9 cellular contexts compared by ENCODE assay signal in the genomic region with DNA sequence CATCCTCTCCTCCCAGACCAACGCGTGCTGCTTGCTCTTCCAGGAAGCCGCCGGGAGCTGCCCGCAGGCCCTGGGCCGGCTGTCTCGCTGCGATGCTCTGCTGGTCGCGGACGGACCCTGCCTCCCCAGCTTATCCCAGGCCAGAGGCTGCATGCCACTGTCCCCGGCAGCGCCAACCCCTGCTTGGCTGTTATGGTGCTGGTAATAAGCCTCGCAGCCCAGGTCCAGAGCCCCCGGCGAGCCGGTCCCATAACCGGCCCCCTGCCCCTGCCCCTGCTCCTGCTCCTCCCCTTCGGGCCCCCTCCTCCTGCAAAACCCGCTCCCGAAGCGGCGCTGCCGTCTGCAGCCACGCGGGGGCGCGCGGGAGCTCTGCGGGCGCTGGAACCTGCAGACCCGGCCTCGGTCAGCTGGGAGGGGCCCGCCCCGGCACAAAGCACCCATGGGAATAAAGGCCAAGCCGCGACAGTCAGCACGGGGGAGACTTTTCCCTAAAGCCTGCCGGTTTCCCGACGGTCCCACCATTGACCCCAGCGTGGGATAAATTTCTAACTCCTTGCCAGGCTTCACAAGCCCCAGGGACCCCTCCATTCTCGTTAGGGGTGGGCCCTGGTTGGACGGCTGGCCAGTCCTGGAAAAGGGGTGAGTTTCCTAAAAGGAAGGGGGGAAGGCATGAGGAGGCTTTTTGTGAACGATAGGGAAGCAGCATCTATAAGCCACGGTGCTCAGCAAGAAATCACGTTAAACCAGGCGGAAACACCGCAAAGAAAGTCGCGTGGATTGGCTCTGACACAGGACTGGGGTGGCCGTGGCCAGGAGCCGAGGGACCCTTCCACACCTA. TPM values are rescaled to one million over a fixed set of nuclear protein-coding genes. Genes with fewer than 3 reads are reported as not detected.
DNase-seq lines count a peak whose midpoint lies in the region; ATAC-seq, FAIRE-seq and TF ChIP-seq lines count a peak whose summit lies in the region.
"Had no signal": no experiment of that assay in that cellular context is flagged by ENCODE, and none has a peak within 500 bp of the region (broad histone marks: within the 10 kb centered on the region; RNA-seq: fewer than 3 reads in every experiment).

No MANE protein-coding gene starts in this region.

- H3K4me1 Mint-ChIP-seq in Caco-2 (ENCODE audit: low read depth, unreplicated experiment) = peaks cover 21% of the 10 kb centered on the region

- no peaks in the 10 kb centered on the region for H3K27me3 Mint-ChIP-seq in Caco-2 (ENCODE audit: insufficient read depth, unreplicated experiment)

- H3K4me3 ChIP-seq in Caco-2 (ENCODE audit: low read depth, low read length) (peak overlapping the region; percentile 56), neuronal stem cell (ENCODE audit: low read length in 2 of 2) (peak overlapping the region; percentile 55 to 82)
- no peak overlapping the region for H3K4me3 ChIP-seq in Jurkat, Clone E6-1 (ENCODE audit: low read length)

- H4K8ac ChIP-seq in neuronal stem cell (ENCODE audit: low read depth, low read length) = no peak overlapping the region

- peaks cover 60% of the 10 kb centered on the region for H3K4me1 ChIP-seq in Caco-2
- peaks cover 15 to 46% of the 10 kb centered on the region in 2 donors for H3K4me1 ChIP-seq in neuronal stem cell (ENCODE audit: control insufficient read depth in 2 of 2, insufficient read depth in 1 of 2, low read depth in 1 of 2, low read length in 2 of 2)

- ATAC-seq in HG03135 (IDR thresholded peaks at IDR 0.05; ENCODE audit: unreplicated experiment) = no peak

- peak overlapping the region; percentile 60 for H3K23ac ChIP-seq in neuronal stem cell (ENCODE audit: low read depth, low read length, poor library complexity)

- POLR2A ChIA-PET in Caco-2 (lab: Charles Lee) = interaction anchor here (0.5 to 2.7 kb wide), 14 partner anchors 14 to 891 kb away, joined by 3 to 40 read pairs (median 4); a partner anchor contains a TSS

- peak overlapping the region; percentile 75 for H3K4me3 Mint-ChIP-seq in Caco-2 (ENCODE audit: unreplicated experiment)
- H3K4me3 Mint-ChIP-seq: T-helper 1 cell treated with Interleukin-12 subunit alpha and Interleukin-12 subunit beta and Interleukin-4 antibody, amounts not matched to agents 30 μg/mL and 1 μg/mL, for 36 hours had no signal

- peak; percentile 91 to 98 for DNase-seq in Caco-2
- DNase-seq in Jurkat, Clone E6-1 (ENCODE audit: low read depth, low spot score) = peak; percentile 22
- peak; percentile 62 for DNase-seq in RPMI8226
- peak; percentile 61 for DNase-seq in activated T-helper 9 cell treated with anti-CD3 and anti-CD28 coated beads, Interleukin-2, amount 50 U/mL, for 16 hours (ENCODE audit: low read depth)
- peak; percentile 72 to 86 for DNase-seq in frontal cortex (ENCODE audit: low spot score in 2 of 2)
- DNase-seq in neuronal stem cell (ENCODE audit: low spot score) = peak; percentile 87
- DNase-seq in superior temporal gyrus (ENCODE audit: extremely low spot score) = peak; percentile 68

- H3K9me3 Mint-ChIP-seq in Caco-2 (ENCODE audit: unreplicated experiment) = no peaks in the 10 kb centered on the region
- H3K9me3 Mint-ChIP-seq: T-helper 1 cell treated with Interleukin-12 subunit alpha and Interleukin-12 subunit beta and Interleukin-4 antibody, amounts not matched to agents 30 μg/mL and 1 μg/mL, for 36 hours had no signal

- H3K18ac ChIP-seq in neuronal stem cell (ENCODE audit: low read length) = peak overlapping the region; percentile 96

- no peak overlapping the region for H2BK120ac ChIP-seq in neuronal stem cell (ENCODE audit: low read depth, low read length)

- H3K36me3 ChIP-seq in Caco-2 (ENCODE audit: control insufficient read depth, insufficient read depth, low read length) = no peaks in the 10 kb centered on the region
- no peaks in the 10 kb centered on the region for H3K36me3 ChIP-seq in neuronal stem cell (replicated peaks in 1 of 2; ENCODE audit: control insufficient read depth in 2 of 2, insufficient read depth in 2 of 2, low read length in 2 of 2)

- H2AK5ac ChIP-seq in neuronal stem cell (ENCODE audit: low read depth, low read length) = peak overlapping the region; percentile 71

- H2BK5ac ChIP-seq in neuronal stem cell (ENCODE audit: low read length) = peak overlapping the region; percentile 63

- TSS peak; percentile 76 for BruUV-seq in Caco-2 (replicated peaks; lab: Mats Ljungman, UMichigan)

- WGBS in neuronal stem cell (ENCODE audit: extremely low coverage in 2 of 2, insufficient read length in 2 of 2, insufficient replicate concordance in 1 of 2), 2 donors = no CpG with 5 or more reads among the region's 53 CpGs

- CTCF ChIA-PET in Caco-2 (lab: Charles Lee) = interaction anchor here (0.6 to 3.3 kb wide), 32 partner anchors 8 to 1662 kb away, joined by 3 to 37 read pairs (median 4); a partner anchor contains a TSS

- no peak overlapping the region for H3K27ac ChIP-seq in neuronal stem cell (replicated peaks; ENCODE audit: low read length)

- intact Hi-C loops in Caco-2 (cut with micrococcal nuclease; ENCODE audit: unreplicated experiment) = loop anchor here (2.0 kb wide), 3 partner anchors 55 to 251 kb away; a partner anchor contains a TSS

- peak overlapping the region; percentile 87 for H3K4me2 ChIP-seq in neuronal stem cell (ENCODE audit: insufficient read depth, low read length, poor library complexity, severe bottlenecking)

- peak overlapping the region; percentile 100 for H2AFZ ChIP-seq in neuronal stem cell (ENCODE audit: low read length)

- peak; percentile 95 to 98 for TF ChIP-seq CTCF in Caco-2 (IDR thresholded peaks at IDR 0.05; ENCODE audit: insufficient read depth in 1 of 2, low read depth in 1 of 2, low read length in 1 of 2, severe bottlenecking in 1 of 2, unreplicated experiment in 1 of 2)

- no peak overlapping the region for H3K4ac ChIP-seq in neuronal stem cell (ENCODE audit: low read length)

- peak overlapping the region; percentile 69 for H2BK12ac ChIP-seq in neuronal stem cell (ENCODE audit: low read length)

- no peak overlapping the region for H4K91ac ChIP-seq in neuronal stem cell (ENCODE audit: low read depth, low read length, poor library complexity)

- H3K9me3 ChIP-seq in Caco-2 (no peaks in the 10 kb centered on the region), neuronal stem cell (replicated peaks in 1 of 2; ENCODE audit: control insufficient read depth in 2 of 2, insufficient read depth in 1 of 2, low read depth in 1 of 2, low read length in 2 of 2) (no peaks in the 10 kb centered on the region)

- H3K9ac ChIP-seq in neuronal stem cell (ENCODE audit: low read depth, low read length, poor library complexity) = peak overlapping the region; percentile 86

- no peak overlapping the region for H3K14ac ChIP-seq in neuronal stem cell (ENCODE audit: low read length)

- peaks cover 8% of the 10 kb centered on the region for H3K36me3 Mint-ChIP-seq in Caco-2 (ENCODE audit: insufficient read depth, unreplicated experiment)

- H3K27ac Mint-ChIP-seq in Caco-2 (ENCODE audit: unreplicated experiment) = peak overlapping the region; percentile 45
- H3K27ac Mint-ChIP-seq: T-helper 1 cell treated with Interleukin-12 subunit alpha and Interleukin-12 subunit beta and Interleukin-4 antibody, amounts not matched to agents 30 μg/mL and 1 μg/mL, for 36 hours had no signal

- FAIRE-seq in frontal cortex (lab: Jason Lieb, UNC) = no peak

- no peaks in the 10 kb centered on the region for H3K79me1 ChIP-seq in neuronal stem cell (ENCODE audit: low read depth, low read length)

- peak overlapping the region; percentile 25 for H2BK15ac ChIP-seq in neuronal stem cell (ENCODE audit: low read length)

- H3K27me3 ChIP-seq in Caco-2 (replicated peaks; ENCODE audit: control insufficient read depth, insufficient read depth, low read length) (no peaks in the 10 kb centered on the region), neuronal stem cell (ENCODE audit: control insufficient read depth in 3 of 3, insufficient read depth in 3 of 3, low read depth in 1 of 3, low read length in 3 of 3) (peaks cover 0 to 44% (median 12%) of the 10 kb centered on the region in 3 experiments)

RNA-seq across cellular contexts. Expression of a gene that starts 11.2 kb away (rescaled TPM):
- total RNA-seq in Caco-2 (2022) = 0.30 and 0.34 TPM in 2 replicates
- not detected for polyA plus RNA-seq in Jurkat, Clone E6-1 (2012; ENCODE audit: insufficient read depth, insufficient read length)
- total RNA-seq in frontal cortex = not detected
- not detected for polyA plus RNA-seq in neuronal stem cell (2013, experiment 1 of 2)
- not detected for polyA plus RNA-seq in neuronal stem cell (2013, experiment 2 of 2)

RNA-seq across cellular contexts. Expression of a gene that starts 36.0 kb away (rescaled TPM):
- 50.0 and 52.8 TPM in 2 replicates for total RNA-seq in Caco-2 (2022)
- 36.6 TPM for polyA plus RNA-seq in Jurkat, Clone E6-1 (2012; ENCODE audit: insufficient read depth, insufficient read length)
- total RNA-seq in frontal cortex = 6.1 TPM
- 72.5 TPM for polyA plus RNA-seq in neuronal stem cell (2013, experiment 1 of 2)
- 70.8 TPM for polyA plus RNA-seq in neuronal stem cell (2013, experiment 2 of 2)

RNA-seq across cellular contexts. Expression of a gene that starts 54.9 kb away (rescaled TPM):
- total RNA-seq in Caco-2 (2022) = 34.3 and 36.6 TPM in 2 replicates
- 17.0 TPM for polyA plus RNA-seq in Jurkat, Clone E6-1 (2012; ENCODE audit: insufficient read depth, insufficient read length)
- 7.7 TPM for total RNA-seq in frontal cortex
- 5.5 TPM for polyA plus RNA-seq in neuronal stem cell (2013, experiment 1 of 2)
- polyA plus RNA-seq in neuronal stem cell (2013, experiment 2 of 2) = 5.0 TPM

Comparison
In these comparisons a context has a peak if more than half of its experiments do, and no peak if none do; other contexts are left out.
1. DNase-seq: peak in every context shown above with its lines; median percentile 94 in Caco-2; 87 in neuronal stem cell; 79 in frontal cortex; 68 in superior temporal gyrus; 62 in RPMI8226; 61 in activated T-helper 9 cell treated with anti-CD3 and anti-CD28 coated beads, Interleukin-2, amount 50 U/mL, for 16 hours; 22 in Jurkat, Clone E6-1.